ENCODE assay signal across 11 cellular contexts in genomic region chr4:100742045-100742444, GRCh38.
A peak's percentile ranks its signal among the peaks of the same experiment; 100 is the strongest.
DNase-seq lines count a peak whose midpoint lies in the region; ATAC-seq and TF ChIP-seq lines count a peak whose summit lies in the region.
"Had no signal": no experiment of that assay in that cellular context is flagged by ENCODE, and none has a peak within 500 bp of the region (broad histone marks: within the 10 kb centered on the region; RNA-seq: fewer than 3 reads in every experiment).

No MANE protein-coding gene starts in this region.

- H3K27me3 ChIP-seq in BE2C (no peaks in the 10 kb centered on the region), upper lobe of left lung (no peaks in the 10 kb centered on the region)
- H3K27me3 ChIP-seq: sigmoid colon had no signal

- peak; percentile 60 for TF ChIP-seq CTCF in BE2C (IDR thresholded peaks at IDR 0.05; ENCODE audit: low read depth, low read length)
- peak; percentile 80 for TF ChIP-seq CTCF in VCaP (conservative IDR thresholded peaks at IDR 0.05)
- TF ChIP-seq CTCF in upper lobe of left lung (IDR thresholded peaks at IDR 0.05): peak in 1 of 6 experiments; percentile 25

- no peak for ATAC-seq in upper lobe of left lung (ENCODE audit: low FRiP score in 2 of 2)
- no peak for ATAC-seq in GM18907 (IDR thresholded peaks at IDR 0.05; ENCODE audit: unreplicated experiment)
- ATAC-seq in GM21367 (IDR thresholded peaks at IDR 0.05; ENCODE audit: unreplicated experiment): no peak
- ATAC-seq in HG02938 (IDR thresholded peaks at IDR 0.05; ENCODE audit: unreplicated experiment): no peak

- DNase-seq in BE2C: no peak
- DNase-seq in HCEC 1CT: peak; percentile 65
- DNase-seq in left kidney (ENCODE audit: low read depth, low spot score): peak; percentile 27
- DNase-seq in upper lobe of left lung: no peak
- DNase-seq: amygdala, NCI-H345, sigmoid colon had no signal

- 42 to 47% methylated on average over 4 of the region's 4 CpGs for WGBS in upper lobe of left lung, 2 donors

- no peaks in the 10 kb centered on the region for H3K4me1 ChIP-seq in BE2C
- peaks cover 0 to 3% (median 0%) of the 10 kb centered on the region in 4 donors for H3K4me1 ChIP-seq in upper lobe of left lung

- TF ChIP-seq POLR2A in upper lobe of left lung (IDR thresholded peaks at IDR 0.05): no peak

- H3K9me3 ChIP-seq in BE2C (no peaks in the 10 kb centered on the region), upper lobe of left lung (no peaks in the 10 kb centered on the region)
- H3K9me3 ChIP-seq: sigmoid colon had no signal

- no peak overlapping the region for H3K4me3 ChIP-seq in BE2C (ENCODE audit: low read depth, low read length)
- H3K4me3 ChIP-seq in upper lobe of left lung: no peak overlapping the region
- H3K4me3 ChIP-seq: sigmoid colon had no signal

- TF ChIP-seq EP300 in upper lobe of left lung (IDR thresholded peaks at IDR 0.05): no peak

- no peaks in the 10 kb centered on the region for H3K36me3 ChIP-seq in BE2C
- H3K36me3 ChIP-seq in upper lobe of left lung: no peaks in the 10 kb centered on the region
- H3K36me3 ChIP-seq: sigmoid colon had no signal

- no peak overlapping the region for H3K27ac ChIP-seq in VCaP
- no peak overlapping the region for H3K27ac ChIP-seq in upper lobe of left lung
- H3K27ac ChIP-seq: sigmoid colon had no signal

Comparison
In these comparisons a context has a peak if more than half of its experiments do, and no peak if none do; other contexts are left out.
1. DNase-seq: peak in HCEC 1CT (single experiment) and left kidney (single experiment); none in BE2C (single experiment) and upper lobe of left lung (0 of 2).